In genomic region chr2:169683054-169683424, GRCh38 we compare ENCODE assay signal across 19 cellular contexts. TPM values are rescaled to one million over a fixed set of nuclear protein-coding genes. Genes with fewer than 3 reads are reported as not detected.
DNase-seq lines count a peak whose midpoint lies in the region; ATAC-seq, FAIRE-seq and TF ChIP-seq lines count a peak whose summit lies in the region.
"Had no signal": no experiment of that assay in that cellular context is flagged by ENCODE, and none has a peak within 500 bp of the region (broad histone marks: within the 10 kb centered on the region; RNA-seq: fewer than 3 reads in every experiment).

No MANE protein-coding gene starts in this region.

- H3K36me3 ChIP-seq in right lobe of liver: no peaks in the 10 kb centered on the region
- H3K36me3 ChIP-seq: right atrium auricular region, upper lobe of right lung had no signal

- peaks cover 0 to 16% (median 10%) of the 10 kb centered on the region in 4 donors for H3K4me1 ChIP-seq in right lobe of liver
- H3K4me1 ChIP-seq: right atrium auricular region, upper lobe of right lung had no signal

- H3K4me3 Mint-ChIP-seq in activated T-cell treated with anti-CD3 and anti-CD28 coated beads, Interleukin-2, amount 50 U/mL, for 72 hours: peak overlapping the region; percentile 46 to 61
- H3K4me3 Mint-ChIP-seq in activated T-helper 1 cell treated with anti-CD3 and anti-CD28 coated beads, Interleukin-12 subunit alpha, Interleukin-12 subunit beta, Interleukin-2, Interleukin-4 antibody, amounts not matched to agents 30 ng/mL and 10 ng/mL and 1 ng/mL, durations not matched to agents 14 hours and 24 hours and 36 hours: no peak overlapping the region
- H3K4me3 Mint-ChIP-seq: activated naive CD8-positive, alpha-beta T cell; CD4-positive, CD25-positive, alpha-beta regulatory T cell had no signal

- H3K27me3 Mint-ChIP-seq in activated T-cell treated with anti-CD3 and anti-CD28 coated beads, Interleukin-2, amount 50 U/mL, for 72 hours (ENCODE audit: low read depth): peaks cover 8% of the 10 kb centered on the region
- peaks cover 5% of the 10 kb centered on the region for H3K27me3 Mint-ChIP-seq in activated T-helper 1 cell treated with anti-CD3 and anti-CD28 coated beads, Interleukin-12 subunit alpha, Interleukin-12 subunit beta, Interleukin-2, Interleukin-4 antibody, amounts not matched to agents 30 ng/mL and 10 ng/mL and 1 ng/mL, durations not matched to agents 14 hours and 24 hours and 36 hours (ENCODE audit: insufficient read depth)
- H3K27me3 Mint-ChIP-seq: activated naive CD8-positive, alpha-beta T cell; CD4-positive, CD25-positive, alpha-beta regulatory T cell had no signal

- H3K27ac ChIP-seq in right lobe of liver: peak overlapping the region in 2 of 3 donors; percentile 8 to 64
- H3K27ac ChIP-seq: PC-9, right atrium auricular region, upper lobe of right lung had no signal

- DNase-seq in activated T-cell treated with anti-CD3 and anti-CD28 coated beads, Interleukin-2, amount 50 U/mL, for 72 hours: peak; percentile 59 to 66
- no peak for DNase-seq in activated T-cell treated with anti-CD3 and anti-CD28 coated beads, Interleukin-2, amount 50 U/mL, for 48 hours
- peak; percentile 13 for DNase-seq in HT1080 (ENCODE audit: low read depth)
- DNase-seq in activated T-helper 1 cell treated with anti-CD3 and anti-CD28 coated beads, Interleukin-12 subunit alpha, Interleukin-12 subunit beta, Interleukin-2, Interleukin-4 antibody, amounts not matched to agents 30 ng/mL and 10 ng/mL and 1 ng/mL, durations not matched to agents 14 hours and 24 hours and 36 hours (ENCODE audit: low spot score): peak; percentile 24
- no peak for DNase-seq in right lobe of liver
- DNase-seq in left colon: no peak
- no peak for DNase-seq in NCI-H774 (lab: John Stamatoyannopoulos, UW)
- DNase-seq in GM19239 (ENCODE audit: insufficient read length, low spot score): no peak
- DNase-seq: Kasumi-1, mucosa of descending colon, NCI-H1417 treated with DMSO at 0.1 percent for 48 hours, NCI-H2171, PC-9, upper lobe of right lung had no signal

- no peak overlapping the region for H3K4me3 ChIP-seq in right lobe of liver
- H3K4me3 ChIP-seq: mucosa of descending colon, PC-9, right atrium auricular region, upper lobe of right lung had no signal

- no peaks in the 10 kb centered on the region for H3K9me3 ChIP-seq in right lobe of liver
- H3K9me3 ChIP-seq: mucosa of descending colon, right atrium auricular region, upper lobe of right lung had no signal

- intact Hi-C loops in activated T-helper 1 cell treated with anti-CD3 and anti-CD28 coated beads, Interleukin-12 subunit alpha, Interleukin-12 subunit beta, Interleukin-2, Interleukin-4 antibody, amounts not matched to agents 30 ng/mL and 10 ng/mL and 1 ng/mL, durations not matched to agents 14 hours and 24 hours and 36 hours (cut with micrococcal nuclease): loop anchor here (1.0 to 2.0 kb wide), 2 partner anchors 11 to 116 kb away; partner anchors contain the start of genes CFAP210, PHOSPHO2 and SSB
- intact Hi-C loops in right lobe of liver (cut with DNase I) (no loop called here), left colon (cut with DNase I, micrococcal nuclease) (loop anchor here in 1 of 2 donors (10.0 kb wide), 1 partner anchor 108 kb away; the partner anchor contains the start of gene FASTKD1)

- TF ChIP-seq CTCF in right lobe of liver (IDR thresholded peaks at IDR 0.05): no peak

- peaks cover 3 to 8% of the 10 kb centered on the region in 2 donors for H3K36me3 Mint-ChIP-seq in activated T-cell treated with anti-CD3 and anti-CD28 coated beads, Interleukin-2, amount 50 U/mL, for 72 hours (ENCODE audit: insufficient read depth in 2 of 2)
- H3K36me3 Mint-ChIP-seq in activated T-helper 1 cell treated with anti-CD3 and anti-CD28 coated beads, Interleukin-12 subunit alpha, Interleukin-12 subunit beta, Interleukin-2, Interleukin-4 antibody, amounts not matched to agents 30 ng/mL and 10 ng/mL and 1 ng/mL, durations not matched to agents 14 hours and 24 hours and 36 hours (ENCODE audit: low read depth): peaks cover 2% of the 10 kb centered on the region
- H3K36me3 Mint-ChIP-seq: CD4-positive, CD25-positive, alpha-beta regulatory T cell had no signal

- H3K4me1 Mint-ChIP-seq in activated T-cell treated with anti-CD3 and anti-CD28 coated beads, Interleukin-2, amount 50 U/mL, for 72 hours (ENCODE audit: low read depth): peaks cover 27% of the 10 kb centered on the region
- H3K4me1 Mint-ChIP-seq in activated T-helper 1 cell treated with anti-CD3 and anti-CD28 coated beads, Interleukin-12 subunit alpha, Interleukin-12 subunit beta, Interleukin-2, Interleukin-4 antibody, amounts not matched to agents 30 ng/mL and 10 ng/mL and 1 ng/mL, durations not matched to agents 14 hours and 24 hours and 36 hours (ENCODE audit: low read depth): peaks cover 20% of the 10 kb centered on the region
- H3K4me1 Mint-ChIP-seq: CD4-positive, CD25-positive, alpha-beta regulatory T cell had no signal

- no peak for TF ChIP-seq POLR2A in right lobe of liver (IDR thresholded peaks at IDR 0.05)

- FAIRE-seq in GM19239 (lab: Jason Lieb, UNC): no peak

- no peaks in the 10 kb centered on the region for H3K27me3 ChIP-seq in right lobe of liver
- H3K27me3 ChIP-seq: right atrium auricular region, upper lobe of right lung had no signal

- peak; percentile 97 to 98 for ATAC-seq in activated T-cell treated with anti-CD3 and anti-CD28 coated beads, Interleukin-2, amount 50 U/mL, for 72 hours (replicated peaks in 1 of 2)
- peak in 1 of 4 donors; percentile 11 for ATAC-seq in right lobe of liver
- no peak for ATAC-seq in left colon
- ATAC-seq: mucosa of descending colon, SK-N-SH treated with all-trans-retinoic acid at 6 μM for 48 hours, upper lobe of right lung had no signal

- peaks cover 2 to 4% of the 10 kb centered on the region in 2 donors for H3K9me3 Mint-ChIP-seq in activated T-cell treated with anti-CD3 and anti-CD28 coated beads, Interleukin-2, amount 50 U/mL, for 72 hours
- H3K9me3 Mint-ChIP-seq in activated T-helper 1 cell treated with anti-CD3 and anti-CD28 coated beads, Interleukin-12 subunit alpha, Interleukin-12 subunit beta, Interleukin-2, Interleukin-4 antibody, amounts not matched to agents 30 ng/mL and 10 ng/mL and 1 ng/mL, durations not matched to agents 14 hours and 24 hours and 36 hours: no peaks in the 10 kb centered on the region

- peak overlapping the region; percentile 86 for H3K27ac Mint-ChIP-seq in activated T-cell treated with anti-CD3 and anti-CD28 coated beads, Interleukin-2, amount 50 U/mL, for 72 hours
- H3K27ac Mint-ChIP-seq in activated T-helper 1 cell treated with anti-CD3 and anti-CD28 coated beads, Interleukin-12 subunit alpha, Interleukin-12 subunit beta, Interleukin-2, Interleukin-4 antibody, amounts not matched to agents 30 ng/mL and 10 ng/mL and 1 ng/mL, durations not matched to agents 14 hours and 24 hours and 36 hours: no peak overlapping the region
- H3K27ac Mint-ChIP-seq: activated naive CD8-positive, alpha-beta T cell; CD4-positive, CD25-positive, alpha-beta regulatory T cell had no signal

- WGBS in right lobe of liver (ENCODE audit: insufficient coverage, low coverage, low lambda C conversion rate, missing lambda C conversion rate): 68% methylated on average over 3 of the region's 3 CpGs

RNA-seq across cellular contexts. Expression of gene CFAP210, which starts 11.2 kb away (rescaled TPM):
- under 1 TPM in 1 of 2 donors, not detected in 1; 0.22 TPM for total RNA-seq in activated T-cell treated with anti-CD3 and anti-CD28 coated beads, Interleukin-2, amount 50 U/mL, for 72 hours
- total RNA-seq in HT1080 (2014; rRNA removed; shearing (Covaris generic)): not detected in 2 replicates
- 0.10 and 0.14 TPM in 2 replicates for polyA plus RNA-seq in HT1080 (2015; cell fraction: cytosol; rRNA removed)
- 0.27 TPM in 1 of 2 replicates, not detected in the other for polyA plus RNA-seq in HT1080 (2015; cell fraction: nucleus; rRNA removed)
- not detected in 2 replicates for total RNA-seq in activated T-helper 1 cell treated with anti-CD3 and anti-CD28 coated beads, Interleukin-12 subunit alpha, Interleukin-12 subunit beta, Interleukin-2, Interleukin-4 antibody, amounts not matched to agents 30 ng/mL and 10 ng/mL and 1 ng/mL, durations not matched to agents 14 hours and 24 hours and 36 hours
- total RNA-seq in right lobe of liver: under 1 TPM in 1 of 6 experiments, not detected in 5; 0.86 TPM
- total RNA-seq in left colon: not detected
- total RNA-seq: CD4-positive, CD25-positive, alpha-beta regulatory T cell; dermis microvascular lymphatic vessel endothelial cell; mucosa of descending colon; right atrium auricular region; upper lobe of right lung had no signal
- polyA plus RNA-seq: CD4-positive, CD25-positive, alpha-beta regulatory T cell had no signal

RNA-seq across cellular contexts. Expression of gene PHOSPHO2, which starts 11.2 kb away (rescaled TPM):
- total RNA-seq in activated T-cell treated with anti-CD3 and anti-CD28 coated beads, Interleukin-2, amount 50 U/mL, for 72 hours: 1 to 10 TPM; 3.4 to 4.4 TPM
- total RNA-seq in HT1080 (2014; rRNA removed; shearing (Covaris generic)): 1.9 and 5.8 TPM in 2 replicates
- 2.9 and 3.6 TPM in 2 replicates for polyA plus RNA-seq in HT1080 (2015; cell fraction: cytosol; rRNA removed)
- polyA plus RNA-seq in HT1080 (2015; cell fraction: nucleus; rRNA removed): 4.1 and 6.4 TPM in 2 replicates
- 4.5 and 4.6 TPM in 2 replicates for total RNA-seq in activated T-helper 1 cell treated with anti-CD3 and anti-CD28 coated beads, Interleukin-12 subunit alpha, Interleukin-12 subunit beta, Interleukin-2, Interleukin-4 antibody, amounts not matched to agents 30 ng/mL and 10 ng/mL and 1 ng/mL, durations not matched to agents 14 hours and 24 hours and 36 hours
- 1 to 10 TPM; 1.8 to 5.6 (median 2.8) TPM for total RNA-seq in right lobe of liver
- 1 to 10 TPM; 7.4 to 8.3 TPM for total RNA-seq in left colon

RNA-seq across cellular contexts. Expression of gene KLHL23, which starts 50.6 kb away (rescaled TPM):
- 1 to 10 TPM; 8.0 to 9.4 TPM for total RNA-seq in activated T-cell treated with anti-CD3 and anti-CD28 coated beads, Interleukin-2, amount 50 U/mL, for 72 hours
- 23.6 and 28.1 TPM in 2 replicates for total RNA-seq in HT1080 (2014; rRNA removed; shearing (Covaris generic))
- 12.9 and 15.8 TPM in 2 replicates for polyA plus RNA-seq in HT1080 (2015; cell fraction: cytosol; rRNA removed)
- 10.7 and 15.1 TPM in 2 replicates for polyA plus RNA-seq in HT1080 (2015; cell fraction: nucleus; rRNA removed)
- total RNA-seq in activated T-helper 1 cell treated with anti-CD3 and anti-CD28 coated beads, Interleukin-12 subunit alpha, Interleukin-12 subunit beta, Interleukin-2, Interleukin-4 antibody, amounts not matched to agents 30 ng/mL and 10 ng/mL and 1 ng/mL, durations not matched to agents 14 hours and 24 hours and 36 hours: 5.2 and 11.6 TPM in 2 replicates
- total RNA-seq in right lobe of liver (1 to 10 TPM; 4.7 to 6.6 (median 6.0) TPM), left colon (10 to 100 TPM in 1 of 2 donors, 1 to 10 TPM in 1; 9.7 to 12.9 TPM)

Comparison
In these comparisons a context has a peak if more than half of its experiments do, and no peak if none do; other contexts are left out.
1. DNase-seq: peak in activated T-cell treated with anti-CD3 and anti-CD28 coated beads, Interleukin-2, amount 50 U/mL, for 72 hours (2 of 2), HT1080 (single experiment) and activated T-helper 1 cell treated with anti-CD3 and anti-CD28 coated beads, Interleukin-12 subunit alpha, Interleukin-12 subunit beta, Interleukin-2, Interleukin-4 antibody, amounts not matched to agents 30 ng/mL and 10 ng/mL and 1 ng/mL, durations not matched to agents 14 hours and 24 hours and 36 hours (single experiment); none in activated T-cell treated with anti-CD3 and anti-CD28 coated beads, Interleukin-2, amount 50 U/mL, for 48 hours (0 of 2), right lobe of liver (0 of 3), left colon (0 of 2), NCI-H774 (single experiment) and GM19239 (single experiment).